In the genomic region with DNA sequence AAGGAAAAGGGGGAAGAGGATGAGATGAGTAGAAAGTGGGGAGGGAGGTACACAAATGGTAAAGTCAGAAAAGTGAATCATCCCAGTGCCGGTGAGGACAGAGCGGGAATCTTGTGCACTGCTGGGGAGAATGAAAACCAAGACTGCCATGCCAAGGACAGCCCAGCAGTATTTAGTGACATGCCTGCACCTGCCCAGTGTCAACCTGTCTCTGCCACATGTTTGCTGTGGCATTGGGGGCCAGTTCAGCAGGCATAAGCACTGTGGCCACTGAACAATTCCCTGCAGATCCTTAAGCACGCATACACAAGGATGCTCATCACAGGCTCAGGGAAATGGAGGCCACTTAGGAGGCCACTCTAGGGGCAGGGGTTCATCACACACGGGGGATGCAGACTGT, we compare ENCODE assay signal across 2 cellular contexts.
TF ChIP-seq lines count a peak whose summit lies in the region.

No MANE protein-coding gene starts in this region.

TF ChIP-seq in H1, 55 proteins besides CTCF, POLR2A, EP300 and RAD21 (continued from another document):
- no peak for TF ChIP-seq PHF8 (conservative IDR thresholded peaks at IDR 0.05; ENCODE audit: low read depth, low read length)
- no peak for TF ChIP-seq RFX5 (IDR thresholded peaks at IDR 0.05; ENCODE audit: borderline replicate concordance, low read depth, low read length)
- TF ChIP-seq TAF7 (optimal IDR thresholded peaks at IDR 0.05; ENCODE audit: borderline replicate concordance, low read depth, low read length): no peak

TF ChIP-seq in HEK293T, 16 proteins besides CTCF, POLR2A, EP300 and RAD21 (continued from another document):
- TF ChIP-seq, protein P1, sequence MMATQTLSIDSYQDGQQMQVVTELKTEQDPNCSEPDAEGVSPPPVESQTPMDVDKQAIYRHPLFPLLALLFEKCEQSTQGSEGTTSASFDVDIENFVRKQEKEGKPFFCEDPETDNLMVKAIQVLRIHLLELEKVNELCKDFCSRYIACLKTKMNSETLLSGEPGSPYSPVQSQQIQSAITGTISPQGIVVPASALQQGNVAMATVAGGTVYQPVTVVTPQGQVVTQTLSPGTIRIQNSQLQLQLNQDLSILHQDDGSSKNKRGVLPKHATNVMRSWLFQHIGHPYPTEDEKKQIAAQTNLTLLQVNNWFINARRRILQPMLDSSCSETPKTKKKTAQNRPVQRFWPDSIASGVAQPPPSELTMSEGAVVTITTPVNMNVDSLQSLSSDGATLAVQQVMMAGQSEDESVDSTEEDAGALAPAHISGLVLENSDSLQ (IDR thresholded peaks at IDR 0.05): no peak
- no peak for TF ChIP-seq FOXM1 (IDR thresholded peaks at IDR 0.05; ENCODE audit: borderline replicate concordance)
- TF ChIP-seq LEF1 (IDR thresholded peaks at IDR 0.05; ENCODE audit: borderline replicate concordance): no peak
- no peak for TF ChIP-seq ELF4 (IDR thresholded peaks at IDR 0.05)
- no peak for TF ChIP-seq FOXK2 (IDR thresholded peaks at IDR 0.05)
- no peak for TF ChIP-seq HDGF (IDR thresholded peaks at IDR 0.05; ENCODE audit: borderline replicate concordance)
